ENCODE assay signal across 1 cellular context in genomic region chr2:234725528-234726264, GRCh38.
TF ChIP-seq lines count a peak whose summit lies in the region.

No MANE protein-coding gene starts in this region.

TF ChIP-seq in GM23338, 12 proteins besides CTCF, POLR2A, EP300 and RAD21:
- TF ChIP-seq ZNF462 (CRISPR knock-in tag; IDR thresholded peaks at IDR 0.05) = no peak
- TF ChIP-seq POLR2AphosphoS5 (IDR thresholded peaks at IDR 0.05; ENCODE audit: low read depth) = no peak
- no peak for TF ChIP-seq NANOG (IDR thresholded peaks at IDR 0.05; ENCODE audit: borderline replicate concordance)
- TF ChIP-seq CREB1 (CRISPR knock-in tag; IDR thresholded peaks at IDR 0.05; ENCODE audit: low read depth) = no peak
TF ChIP-seq in GM23338: peak in this region for 0.
